In genomic region chr14:99559286-99559990, GRCh38 we compare ENCODE assay signal across 27 cellular contexts. TPM values are rescaled to one million over a fixed set of nuclear protein-coding genes. Genes with fewer than 3 reads are reported as not detected.
DNase-seq lines count a peak whose midpoint lies in the region; ATAC-seq, FAIRE-seq and TF ChIP-seq lines count a peak whose summit lies in the region.
"Had no signal": no experiment of that assay in that cellular context is flagged by ENCODE, and none has a peak within 500 bp of the region (broad histone marks: within the 10 kb centered on the region; RNA-seq: fewer than 3 reads in every experiment).

No MANE protein-coding gene starts in this region.

- WGBS in HepG2 (ENCODE audit: low lambda C conversion rate) = 97% methylated on average over 16 of the region's 16 CpGs
- WGBS in right lobe of liver (ENCODE audit: insufficient coverage, low coverage, low lambda C conversion rate, missing lambda C conversion rate) = 51% methylated on average over 13 of the region's 16 CpGs
- WGBS in testis, 2 donors = 80 to 82% methylated on average over 16 of the region's 16 CpGs

- H3K36me3 Mint-ChIP-seq in nephron progenitor cell (ENCODE audit: low read depth) (peaks cover 21% of the 10 kb centered on the region), HFFc6 (ENCODE audit: low read depth) (peaks cover 13% of the 10 kb centered on the region)
- H3K36me3 Mint-ChIP-seq: natural killer cell treated with Interleukin-12 subunit alpha and Interleukin-12 subunit beta and Interleukin-15 and Interleukin-18, amount 100 ng/mL, for 72 hours had no signal

- peak overlapping the region; percentile 29 for H3K27ac Mint-ChIP-seq in nephron progenitor cell
- H3K27ac Mint-ChIP-seq in HFFc6 = no peak overlapping the region
- H3K27ac Mint-ChIP-seq: B cell; natural killer cell treated with Interleukin-12 subunit alpha and Interleukin-12 subunit beta and Interleukin-15 and Interleukin-18, amount 100 ng/mL, for 72 hours had no signal

- 0 out of 2 replicates have a peak overlapping the region, but pooled peaks have one; percentile 9 for H3K9ac ChIP-seq in HepG2 (ENCODE audit: insufficient read depth, low read depth, low read length)

- CTCF ChIA-PET in HepG2 (lab: Yijun Ruan, JAX; ENCODE audit: low intra/inter-chr PET ratio, low total read pairs) = no interaction called here

- no peak overlapping the region for H3K4me2 ChIP-seq in HepG2 (ENCODE audit: low read depth, low read length)

- H3K4me1 Mint-ChIP-seq in nephron progenitor cell (peaks cover 54% of the 10 kb centered on the region), HFFc6 (ENCODE audit: low read depth) (peaks cover 17% of the 10 kb centered on the region)
- H3K4me1 Mint-ChIP-seq: B cell had no signal

- H3K27ac ChIP-seq in HepG2 (ENCODE audit: extremely low read length, insufficient read depth, low read length) = peak overlapping the region; percentile 19
- H3K27ac ChIP-seq in right lobe of liver = peak overlapping the region in 1 of 3 donors; percentile 22
- H3K27ac ChIP-seq in testis = no peak overlapping the region
- H3K27ac ChIP-seq: colonic mucosa, gastrocnemius medialis, Peyer's patch, upper lobe of right lung had no signal

- intact Hi-C loops in HepG2 (cut with micrococcal nuclease; ENCODE audit: unreplicated experiment) (no loop called here), right lobe of liver (cut with DNase I) (no loop called here), testis (cut with DNase I; ENCODE audit: low total_unique reads) (no loop called here)

- H3K9me3 Mint-ChIP-seq in nephron progenitor cell = peaks cover 11% of the 10 kb centered on the region
- H3K9me3 Mint-ChIP-seq in HFFc6 = peaks cover 7% of the 10 kb centered on the region; the same call in 1 of the 2 replicates
- H3K9me3 Mint-ChIP-seq: natural killer cell treated with Interleukin-12 subunit alpha and Interleukin-12 subunit beta and Interleukin-15 and Interleukin-18, amount 100 ng/mL, for 72 hours had no signal

- H3K4me3 ChIP-seq in HepG2 (replicated peaks in 1 of 3; ENCODE audit: insufficient read depth in 1 of 3, low read depth in 2 of 3, low read length in 3 of 3) = no peak overlapping the region
- no peak overlapping the region for H3K4me3 ChIP-seq in right lobe of liver
- H3K4me3 ChIP-seq in bronchial epithelial cell (ENCODE audit: low read depth, low read length) = no peak overlapping the region
- no peak overlapping the region for H3K4me3 ChIP-seq in testis
- H3K4me3 ChIP-seq: colonic mucosa, gastrocnemius medialis, Peyer's patch, prostate gland, upper lobe of right lung had no signal

- no peak for TF ChIP-seq CTCF in HepG2 (CRISPR knock-in tag; IDR thresholded peaks at IDR 0.05)
- TF ChIP-seq CTCF in right lobe of liver (IDR thresholded peaks at IDR 0.05) = no peak
- TF ChIP-seq CTCF in bronchial epithelial cell (IDR thresholded peaks at IDR 0.05; ENCODE audit: insufficient read depth, low read length, severe bottlenecking) = no peak
- TF ChIP-seq CTCF in nephron progenitor cell (IDR thresholded peaks at IDR 0.05) = no peak
- no peak for TF ChIP-seq CTCF in HFFc6 (IDR thresholded peaks at IDR 0.05)
- no peak for TF ChIP-seq CTCF in testis (IDR thresholded peaks at IDR 0.05)

- TF ChIP-seq EP300 in HepG2 (IDR thresholded peaks at IDR 0.05; ENCODE audit: low read depth in 2 of 2, low read length in 2 of 2) (no peak), HepG2 (CRISPR knock-in tag; IDR thresholded peaks at IDR 0.05; ENCODE audit: borderline replicate concordance) (no peak)

- no peaks in the 10 kb centered on the region for H3K9me3 ChIP-seq in HepG2 (ENCODE audit: low read length)
- no peaks in the 10 kb centered on the region for H3K9me3 ChIP-seq in right lobe of liver
- H3K9me3 ChIP-seq in testis = no peaks in the 10 kb centered on the region
- H3K9me3 ChIP-seq: colonic mucosa, gastrocnemius medialis, Peyer's patch, prostate gland, upper lobe of right lung had no signal

- DNase-seq in HepG2 (ENCODE audit: low spot score) = no peak
- no peak for DNase-seq in right lobe of liver
- no peak for DNase-seq in bronchial epithelial cell (ENCODE audit: low read depth)
- DNase-seq in nephron progenitor cell = no peak
- DNase-seq in NCI-H2196 treated with DMSO at 0.1 percent for 48 hours (lab: John Stamatoyannopoulos, UW; ENCODE audit: unreplicated experiment) = no peak
- no peak for DNase-seq in HFFc6
- DNase-seq in DMS53 treated with DMSO at 0.1 percent for 48 hours (lab: John Stamatoyannopoulos, UW; ENCODE audit: unreplicated experiment) = no peak
- DNase-seq in testis = no peak
- DNase-seq: activated gamma-delta T cell; colonic mucosa; DMS79; effector memory CD4-positive, alpha-beta T cell; gastrocnemius medialis; KG1; NCI-H146; NCI-H526 treated with DMSO at 0.1 percent for 48 hours; Peyer's patch; T-helper 1 cell; upper lobe of right lung had no signal

- TF ChIP-seq POLR2A in HepG2 (IDR thresholded peaks at IDR 0.05; ENCODE audit: insufficient read depth in 1 of 2, low read depth in 2 of 2, low read length in 2 of 2) (no peak), right lobe of liver (IDR thresholded peaks at IDR 0.05) (no peak), testis (IDR thresholded peaks at IDR 0.05) (no peak)

- POLR2A ChIA-PET in HepG2 (lab: Yijun Ruan, JAX) = no interaction called here

- peaks cover 15% of the 10 kb centered on the region for H4K20me1 ChIP-seq in HepG2 (ENCODE audit: insufficient read depth, low read length)

- FAIRE-seq in HepG2 (lab: Jason Lieb, UNC) (no peak), bronchial epithelial cell (lab: Jason Lieb, UNC) (peak; percentile 62)
- FAIRE-seq: A204.1, GM12891, TTC549 had no signal

- BruUV-seq in HepG2 (replicated peaks; lab: Mats Ljungman, UMichigan) = no TSS peak

- H3K4me1 ChIP-seq in HepG2 (ENCODE audit: insufficient read depth, low read length) = peaks cover 90% of the 10 kb centered on the region
- peaks cover 0 to 74% (median 31%) of the 10 kb centered on the region in 4 donors for H3K4me1 ChIP-seq in right lobe of liver
- H3K4me1 ChIP-seq in testis = peaks cover 29% of the 10 kb centered on the region

- H3K4me3 Mint-ChIP-seq in nephron progenitor cell (no peak overlapping the region), HFFc6 (no peak overlapping the region)
- H3K4me3 Mint-ChIP-seq: B cell; natural killer cell treated with Interleukin-12 subunit alpha and Interleukin-12 subunit beta and Interleukin-15 and Interleukin-18, amount 100 ng/mL, for 72 hours had no signal

- H3K27me3 Mint-ChIP-seq in nephron progenitor cell (ENCODE audit: low read depth, poor library complexity) (peaks cover 9% of the 10 kb centered on the region), HFFc6 (ENCODE audit: insufficient read depth) (no peaks in the 10 kb centered on the region; the same call in 1 of the 2 replicates)

- H3K79me2 ChIP-seq in HepG2 (ENCODE audit: insufficient read depth, low read length) = peaks cover 93% of the 10 kb centered on the region

- no peak for TF ChIP-seq RAD21 in HepG2 (CRISPR knock-in tag; IDR thresholded peaks at IDR 0.05)

- H3K27me3 ChIP-seq in HepG2 (ENCODE audit: control insufficient read depth in 1 of 2, insufficient read depth in 2 of 2, low read length in 2 of 2) (no peaks in the 10 kb centered on the region), right lobe of liver (no peaks in the 10 kb centered on the region), bronchial epithelial cell (ENCODE audit: control insufficient read depth, insufficient read depth, low read length) (no peaks in the 10 kb centered on the region), testis (no peaks in the 10 kb centered on the region)
- H3K27me3 ChIP-seq: colonic mucosa, gastrocnemius medialis, Peyer's patch, upper lobe of right lung had no signal

- in situ Hi-C loops in HepG2 (cut with HindIII; ENCODE audit: extremely low pct_ligation_motif_present, low pct_unique_long_range_greater_than_20kb) = no loop called here

- ATAC-seq in HepG2 (no peak), right lobe of liver (no peak)
- ATAC-seq: esophagus mucosa; gastrocnemius medialis; HCT116; natural killer cell treated with Interleukin-12 subunit alpha and Interleukin-12 subunit beta and Interleukin-15 and Interleukin-18, amount 100 ng/mL, for 72 hours; upper lobe of right lung had no signal

- H3K36me3 ChIP-seq in HepG2 (replicated peaks in 1 of 2; ENCODE audit: control insufficient read depth in 1 of 2, insufficient read depth in 2 of 2, low read length in 2 of 2) = peaks cover 0 to 3% of the 10 kb centered on the region in 2 experiments; a peak in 2 of 5 replicates
- no peaks in the 10 kb centered on the region for H3K36me3 ChIP-seq in right lobe of liver
- no peaks in the 10 kb centered on the region for H3K36me3 ChIP-seq in bronchial epithelial cell (ENCODE audit: control insufficient read depth, insufficient read depth, low read length)
- H3K36me3 ChIP-seq in testis (ENCODE audit: low read depth, missing control alignments) = no peaks in the 10 kb centered on the region
- H3K36me3 ChIP-seq: colonic mucosa, gastrocnemius medialis, Peyer's patch, prostate gland, upper lobe of right lung had no signal

- no peak overlapping the region for H2AFZ ChIP-seq in HepG2 (ENCODE audit: low read length)

RNA-seq across cellular contexts. Expression of gene CCDC85C, which starts 44.6 kb away (rescaled TPM):
- total RNA-seq in HepG2 (2016; rRNA removed; fragmentation: Illumina TruSeq; extraction: Trizol) (43.8 and 47.6 TPM in 2 replicates), right lobe of liver (10 to 100 TPM; 13.6 to 32.8 (median 21.8) TPM), bronchial epithelial cell (24.8 and 26.6 TPM in 2 replicates), testis (10 to 100 TPM; 26.4 to 28.3 TPM)
- total RNA-seq in HepG2 (2016; cell fraction: cytosol; rRNA removed; fragmentation: Illumina TruSeq; extraction: Trizol; ENCODE audit: low read depth) = 4.3 and 4.6 TPM in 2 replicates
- total RNA-seq in HepG2 (2016; cell fraction: insoluble cytoplasmic fraction; rRNA removed; fragmentation: Illumina TruSeq; extraction: Trizol) = 33.8 and 47.0 TPM in 2 replicates
- 30.8 and 30.9 TPM in 2 replicates for total RNA-seq in HepG2 (2016; cell fraction: membrane; rRNA removed; fragmentation: Illumina TruSeq; extraction: Trizol)
- total RNA-seq in HepG2 (2016; cell fraction: nucleus; rRNA removed; fragmentation: Illumina TruSeq; extraction: Trizol) = 23.1 and 29.3 TPM in 2 replicates
- polyA plus RNA-seq in HepG2 (2011; rRNA removed) (18.8 and 30.3 TPM in 2 replicates), testis (ENCODE audit: insufficient read depth, low read depth, low replicate concordance) (25.6 TPM)
- 21.2 and 24.0 TPM in 2 replicates for polyA plus RNA-seq in HepG2 (2011; cell fraction: cytosol; rRNA removed)
- 30.3 and 32.6 TPM in 2 replicates for polyA plus RNA-seq in HepG2 (2011; cell fraction: nucleus; rRNA removed)
- polyA plus RNA-seq in HepG2 (2012) = 41.6 and 57.3 TPM in 2 replicates
- polyA plus RNA-seq in HepG2 (2016; cell fraction: cytosol; fragmentation: Illumina TruSeq; extraction: Trizol; ENCODE audit: low read depth) = 4.1 and 4.6 TPM in 2 replicates
- polyA plus RNA-seq in HepG2 (2016; cell fraction: insoluble cytoplasmic fraction; fragmentation: Illumina TruSeq; extraction: Trizol; ENCODE audit: low read depth) = 36.1 and 43.0 TPM in 2 replicates
- 18.9 and 20.2 TPM in 2 replicates for polyA plus RNA-seq in HepG2 (2016; cell fraction: membrane; fragmentation: Illumina TruSeq; extraction: Trizol; ENCODE audit: low read depth)
- 40.1 and 40.7 TPM in 2 replicates for polyA plus RNA-seq in HepG2 (2016; cell fraction: nucleus; fragmentation: Illumina TruSeq; extraction: Trizol; ENCODE audit: insufficient read depth, low read depth)
- polyA minus RNA-seq in HepG2 (2011; rRNA and poly(A)+ RNA removed; ENCODE audit: low replicate concordance) = 44.2 and 114 TPM in 2 replicates
- polyA minus RNA-seq in HepG2 (2011; cell fraction: cytosol; rRNA and poly(A)+ RNA removed) = 33.8 and 37.6 TPM in 2 replicates
- 11.8 and 12.0 TPM in 2 replicates for polyA minus RNA-seq in HepG2 (2011; cell fraction: nucleus; rRNA and poly(A)+ RNA removed)
- total RNA-seq in HFFc6 (2021; fragmentation: NEBNext Ultra II Directional; extraction: Animal tissue kit (Norgen Biotek cat#: 25700)) = 10 to 100 TPM; 31.3 to 41.4 (median 34.3) TPM
